8 cellular contexts compared by ENCODE assay signal in genomic region chr3:151460774-151461450, GRCh38. TPM values are rescaled to one million over a fixed set of nuclear protein-coding genes. Genes with fewer than 3 reads are reported as not detected.
A peak's percentile ranks its signal among the peaks of the same experiment; 100 is the strongest.
DNase-seq lines count a peak whose midpoint lies in the region; ATAC-seq and TF ChIP-seq lines count a peak whose summit lies in the region.

Gene IGSF10 (minus strand): TSS chr3:151461061. CDS start chr3:151458709, 2,352 bp downstream.

- no peak within 1 kb of the TSS for H3K27ac ChIP-seq in coronary artery
- H3K27ac ChIP-seq in mesenchymal stem cell (ENCODE audit: low read length, poor library complexity, severe bottlenecking), result no peak within 1 kb of the TSS
- H3K27ac ChIP-seq in urinary bladder (ENCODE audit: low read depth), result no peak within 1 kb of the TSS

- peak within 1 kb of the TSS; percentile 75 for H2BK120ac ChIP-seq in mesenchymal stem cell (ENCODE audit: low read depth, low read length)

- H2BK5ac ChIP-seq in mesenchymal stem cell (ENCODE audit: low read depth, low read length, poor library complexity, severe bottlenecking), result no peak within 1 kb of the TSS

- no peaks in the 10 kb centered on the region for H3K79me1 ChIP-seq in mesenchymal stem cell (replicated peaks; ENCODE audit: low read length, poor library complexity, severe bottlenecking)

- no peak within 1 kb of the TSS for H3K4ac ChIP-seq in mesenchymal stem cell (ENCODE audit: low read depth in 1 of 2, low read length in 2 of 2)

- peaks cover 0 to 64% of the 10 kb centered on the region in 2 experiments for H3K27me3 ChIP-seq in mesenchymal stem cell (ENCODE audit: control insufficient read depth in 1 of 2, insufficient read depth in 1 of 2, low read length in 2 of 2)

- H4K91ac ChIP-seq in mesenchymal stem cell (ENCODE audit: low read length), result no peak within 1 kb of the TSS

- ATAC-seq in GM21786 (IDR thresholded peaks at IDR 0.05; ENCODE audit: unreplicated experiment) (no peak), GM19463 (IDR thresholded peaks at IDR 0.05; ENCODE audit: unreplicated experiment) (no peak)

- peak within 1 kb of the TSS in 1 of 2 experiments; percentile 3 for H3K23ac ChIP-seq in mesenchymal stem cell (ENCODE audit: low read length in 2 of 2)

- peak within 1 kb of the TSS; percentile 67 for H3K4me3 ChIP-seq in coronary artery
- H3K4me3 ChIP-seq in mesenchymal stem cell (ENCODE audit: insufficient read depth in 1 of 2, low read depth in 1 of 2, low read length in 2 of 2), result peak within 1 kb of the TSS; percentile 50 to 75
- peak within 1 kb of the TSS; percentile 35 for H3K4me3 ChIP-seq in urinary bladder (ENCODE audit: low read depth, low read length)

- H4K8ac ChIP-seq in mesenchymal stem cell (ENCODE audit: low read length), result peak within 1 kb of the TSS; percentile 42

- H3K14ac ChIP-seq in mesenchymal stem cell (ENCODE audit: low read length in 2 of 2), result no peak within 1 kb of the TSS

- TF ChIP-seq CTCF in coronary artery (IDR thresholded peaks at IDR 0.05) (no peak), GM20000 (IDR thresholded peaks at IDR 0.05; ENCODE audit: extremely low read depth, missing control alignments) (no peak)

- no peak within 1 kb of the TSS for H2AK5ac ChIP-seq in mesenchymal stem cell (ENCODE audit: low read length, severe bottlenecking)

- H3K4me1 ChIP-seq in mesenchymal stem cell (ENCODE audit: control insufficient read depth, insufficient read depth, low read depth, low read length) (peaks cover 6% of the 10 kb centered on the region), urinary bladder (ENCODE audit: insufficient read depth) (no peaks in the 10 kb centered on the region)

- H3K9me3 ChIP-seq in mesenchymal stem cell (ENCODE audit: control insufficient read depth, low read length), result no peaks in the 10 kb centered on the region

- peak within 1 kb of the TSS; percentile 57 for H2BK15ac ChIP-seq in mesenchymal stem cell (ENCODE audit: low read depth, poor library complexity, severe bottlenecking)

- DNase-seq in activated gamma-delta T cell (lab: John Stamatoyannopoulos, UW), result peak; percentile 3
- DNase-seq in activated gamma-delta T cell treated with Interleukin-2 at 50 U/mL for 16 hours, result no peak
- DNase-seq in coronary artery (ENCODE audit: low spot score), result no peak
- no peak for DNase-seq in mesenchymal stem cell
- no peak for DNase-seq in GM20000 (ENCODE audit: low spot score)

- H2BK12ac ChIP-seq in mesenchymal stem cell (ENCODE audit: low read length in 2 of 2), result peak within 1 kb of the TSS in 1 of 2 experiments; percentile 59

- no peak within 1 kb of the TSS for H3K18ac ChIP-seq in mesenchymal stem cell (ENCODE audit: low read depth in 1 of 2, low read length in 2 of 2)

- H3K36me3 ChIP-seq in mesenchymal stem cell (ENCODE audit: control insufficient read depth in 1 of 2, insufficient read depth in 2 of 2, low read depth in 1 of 2, low read length in 2 of 2), result no peaks in the 10 kb centered on the region
- H3K36me3 ChIP-seq in urinary bladder (ENCODE audit: insufficient read depth), result no peaks in the 10 kb centered on the region

- H3K9ac ChIP-seq in mesenchymal stem cell (ENCODE audit: low read length), result peak within 1 kb of the TSS; percentile 53

- peak within 1 kb of the TSS; percentile 68 for H2AFZ ChIP-seq in mesenchymal stem cell (ENCODE audit: low read depth, low read length)

- peak within 1 kb of the TSS; percentile 92 for H3K4me2 ChIP-seq in mesenchymal stem cell (ENCODE audit: low read length, poor library complexity, severe bottlenecking)

- 11% methylated on average over 39 of the region's 40 CpGs for WGBS in mesenchymal stem cell
- 12% methylated on average over 40 of the region's 40 CpGs for WGBS in urinary bladder

RNA-seq across cellular contexts. Expression of gene IGSF10, which starts in this region (rescaled TPM):
- polyA plus RNA-seq in mesenchymal stem cell (2013, experiment 1 of 2), result 0.47 TPM
- polyA plus RNA-seq in mesenchymal stem cell (2013, experiment 2 of 2), result 0.47 TPM
- 23.2 TPM for total RNA-seq in urinary bladder
- polyA plus RNA-seq in urinary bladder, result 9.8 TPM
